Comparison of ENCODE assay signal across 11 cellular contexts in genomic region chr9:133463234-133463863, GRCh38. TPM values are rescaled to one million over a fixed set of nuclear protein-coding genes. Genes with fewer than 3 reads are reported as not detected.
DNase-seq lines count a peak whose midpoint lies in the region; ATAC-seq and TF ChIP-seq lines count a peak whose summit lies in the region.
"Had no signal": no experiment of that assay in that cellular context is flagged by ENCODE, and none has a peak within 500 bp of the region (broad histone marks: within the 10 kb centered on the region; RNA-seq: fewer than 3 reads in every experiment).

No MANE protein-coding gene starts in this region.

- H4K20me1 ChIP-seq in OCI-LY1 (ENCODE audit: insufficient read depth, low read length) = no peaks in the 10 kb centered on the region

- H3K27ac Mint-ChIP-seq in type B pancreatic cell = peak overlapping the region; percentile 31
- peak overlapping the region in 1 of 2 donors; percentile 11 for H3K27ac Mint-ChIP-seq in T-cell
- H3K27ac Mint-ChIP-seq in nephron progenitor cell = no peak overlapping the region

- H3K9me2 ChIP-seq in OCI-LY1 (ENCODE audit: low read depth, low read length) = no peaks in the 10 kb centered on the region

- H3K4me2 ChIP-seq in OCI-LY1 (ENCODE audit: low read length) = no peak overlapping the region

- H3K27ac ChIP-seq in breast epithelium (no peak overlapping the region), OCI-LY1 (ENCODE audit: low read depth, low read length, poor library complexity, severe bottlenecking) (no peak overlapping the region), foreskin keratinocyte (no peak overlapping the region)
- H3K27ac ChIP-seq: prostate gland had no signal

- no peaks in the 10 kb centered on the region for H3K79me2 ChIP-seq in OCI-LY1 (ENCODE audit: insufficient read depth, low read length)

- H3K9me3 Mint-ChIP-seq in type B pancreatic cell (no peaks in the 10 kb centered on the region), T-cell (no peaks in the 10 kb centered on the region), nephron progenitor cell (no peaks in the 10 kb centered on the region)

- intact Hi-C loops in breast epithelium (cut with DNase I; ENCODE audit: low total_unique reads) = no loop called here

- in situ Hi-C loops in T47D (cut with HindIII; ENCODE audit: low pct_unique_long_range_greater_than_20kb, low sequenced_read_pairs) = no loop called here

- DNase-seq in T47D (ENCODE audit: low read depth in 1 of 2, low spot score in 1 of 2) (peak; percentile 87 to 90), breast epithelium (ENCODE audit: low spot score in 2 of 2) (no peak), foreskin keratinocyte (peak in 1 of 2 donors; percentile 9), type B pancreatic cell (ENCODE audit: extremely low spot score, unreplicated experiment) (no peak), T-cell (no peak), nephron progenitor cell (no peak)
- DNase-seq in stimulated activated CD4-positive, alpha-beta T cell treated with anti-CD3 and anti-CD28 coated beads, Interleukin-2, amount 100 ng/mL, for 48 hours = no peak
- DNase-seq: activated CD4-positive, alpha-beta T cell treated with anti-CD3 and anti-CD28 coated beads for 48 hours; activated effector memory CD4-positive, alpha-beta T cell treated with anti-CD3 and anti-CD28 coated beads, Interleukin-2, amount 50 U/mL, for 16 hours had no signal

- ATAC-seq in foreskin keratinocyte (no peak), T-cell (replicated peaks in 1 of 4) (no peak)

- TF ChIP-seq POLR2A in breast epithelium (IDR thresholded peaks at IDR 0.05) = no peak

- H3K4me1 Mint-ChIP-seq in type B pancreatic cell (ENCODE audit: unreplicated experiment) = peaks cover 9% of the 10 kb centered on the region
- H3K4me1 Mint-ChIP-seq in T-cell = peaks cover 10 to 14% (median 11%) of the 10 kb centered on the region in 3 donors
- peaks cover 47% of the 10 kb centered on the region for H3K4me1 Mint-ChIP-seq in nephron progenitor cell

- TF ChIP-seq CTCF in breast epithelium (IDR thresholded peaks at IDR 0.05) (no peak), OCI-LY1 (IDR thresholded peaks at IDR 0.05; ENCODE audit: low read length) (peak; percentile 77), foreskin keratinocyte (conservative IDR thresholded peaks at IDR 0.05) (peak; percentile 62), type B pancreatic cell (conservative IDR thresholded peaks at IDR 0.05) (no peak), nephron progenitor cell (IDR thresholded peaks at IDR 0.05) (no peak)

- H3F3A ChIP-seq in OCI-LY1 (ENCODE audit: insufficient read depth, low read length) = no peaks in the 10 kb centered on the region

- H3K4me1 ChIP-seq in breast epithelium (peaks cover 0 to 7% of the 10 kb centered on the region in 2 donors), OCI-LY1 (ENCODE audit: insufficient read depth, low read length, severe bottlenecking) (peaks cover 13% of the 10 kb centered on the region), foreskin keratinocyte (no peaks in the 10 kb centered on the region)

- no peak overlapping the region for H3K4me3 ChIP-seq in breast epithelium
- no peak overlapping the region for H3K4me3 ChIP-seq in OCI-LY1 (ENCODE audit: low read depth, low read length, poor library complexity, severe bottlenecking)
- H3K4me3 ChIP-seq: prostate gland had no signal

- H3K27me3 ChIP-seq in breast epithelium (no peaks in the 10 kb centered on the region), OCI-LY1 (ENCODE audit: insufficient read depth, low read length) (no peaks in the 10 kb centered on the region; the same call in 1 of the 2 replicates), foreskin keratinocyte (no peaks in the 10 kb centered on the region)

- H2AFZ ChIP-seq in OCI-LY1 (ENCODE audit: low read length) = no peak overlapping the region

- no peak overlapping the region for H3K9ac ChIP-seq in OCI-LY1 (ENCODE audit: low read length)

- POLR2A ChIA-PET in T-cell (lab: Charles Lee) = no interaction called here

- H3K36me3 ChIP-seq in breast epithelium (no peaks in the 10 kb centered on the region), OCI-LY1 (ENCODE audit: insufficient read depth, low read length) (no peaks in the 10 kb centered on the region)
- H3K36me3 ChIP-seq: prostate gland had no signal

- H3K36me3 Mint-ChIP-seq in type B pancreatic cell (no peaks in the 10 kb centered on the region), T-cell (no peaks in the 10 kb centered on the region), nephron progenitor cell (ENCODE audit: low read depth) (peaks cover 4% of the 10 kb centered on the region)

- H3K4me3 Mint-ChIP-seq in type B pancreatic cell = no peak overlapping the region
- no peak overlapping the region for H3K4me3 Mint-ChIP-seq in T-cell
- no peak overlapping the region for H3K4me3 Mint-ChIP-seq in nephron progenitor cell

- CTCF ChIA-PET in T-cell (lab: Charles Lee) = interaction anchor here in 1 of 2 donors (1.3 kb wide), 1 partner anchor 46 kb away, joined by 4 read pairs; no protein-coding TSS in a partner anchor

- H3K9me3 ChIP-seq in breast epithelium = no peaks in the 10 kb centered on the region
- no peaks in the 10 kb centered on the region for H3K9me3 ChIP-seq in OCI-LY1 (ENCODE audit: low read length)
- H3K9me3 ChIP-seq: prostate gland had no signal

- H3K27me3 Mint-ChIP-seq in type B pancreatic cell (no peaks in the 10 kb centered on the region), T-cell (no peaks in the 10 kb centered on the region), nephron progenitor cell (ENCODE audit: low read depth, poor library complexity) (peaks cover 3% of the 10 kb centered on the region)

RNA-seq across cellular contexts. Expression of gene CACFD1, which starts 3.6 kb away (rescaled TPM):
- total RNA-seq in breast epithelium (10 to 100 TPM in 2 of 3 donors, 1 to 10 TPM in 1; 5.0 to 19.5 (median 13.4) TPM), foreskin keratinocyte (2.2 and 3.9 TPM in 2 replicates), type B pancreatic cell (ENCODE audit: low replicate concordance) (45.6 and 51.9 TPM in 2 replicates), T-cell (1 to 10 TPM; 2.6 to 5.2 (median 3.7) TPM)
- polyA plus RNA-seq in foreskin keratinocyte = 2.2 and 3.7 TPM in 2 replicates

RNA-seq across cellular contexts. Expression of gene SLC2A6, which starts 15.6 kb away (rescaled TPM):
- 1 to 10 TPM; 1.8 to 2.0 (median 1.8) TPM for total RNA-seq in breast epithelium
- 33.7 and 41.7 TPM in 2 replicates for total RNA-seq in foreskin keratinocyte
- polyA plus RNA-seq in foreskin keratinocyte = 30.9 and 37.1 TPM in 2 replicates
- total RNA-seq in type B pancreatic cell (ENCODE audit: low replicate concordance) = 8.2 and 9.7 TPM in 2 replicates
- 1 to 10 TPM; 3.6 to 6.1 (median 4.9) TPM for total RNA-seq in T-cell

RNA-seq across cellular contexts. Expression of gene ADAMTS13, which starts 41.2 kb away (rescaled TPM):
- total RNA-seq in breast epithelium = 1 to 10 TPM in 1 of 3 donors, under 1 TPM in 2; 0.88 to 2.9 (median 0.96) TPM
- total RNA-seq in foreskin keratinocyte = 0.28 and 0.65 TPM in 2 replicates
- polyA plus RNA-seq in foreskin keratinocyte = 0.36 and 0.85 TPM in 2 replicates
- 4.4 and 12.9 TPM in 2 replicates for total RNA-seq in type B pancreatic cell (ENCODE audit: low replicate concordance)
- 1 to 10 TPM; 1.3 to 3.3 (median 2.4) TPM for total RNA-seq in T-cell

RNA-seq across cellular contexts. Expression of gene REXO4, which starts 45.5 kb away (rescaled TPM):
- total RNA-seq in breast epithelium (10 to 100 TPM; 14.2 to 20.5 (median 18.7) TPM), foreskin keratinocyte (21.2 and 25.9 TPM in 2 replicates), type B pancreatic cell (ENCODE audit: low replicate concordance) (26.5 and 28.9 TPM in 2 replicates), T-cell (10 to 100 TPM; 23.6 to 44.5 (median 34.9) TPM)
- polyA plus RNA-seq in foreskin keratinocyte = 26.2 and 30.1 TPM in 2 replicates

Comparison
In these comparisons a context has a peak if more than half of its experiments do, and no peak if none do; other contexts are left out.
1. DNase-seq: peak in T47D (2 of 2); none in breast epithelium (0 of 2), type B pancreatic cell (single experiment), stimulated activated CD4-positive, alpha-beta T cell treated with anti-CD3 and anti-CD28 coated beads, Interleukin-2, amount 100 ng/mL, for 48 hours (0 of 2), T-cell (0 of 34) and nephron progenitor cell (single experiment).
2. CTCF ChIP-seq: peak in OCI-LY1 (single experiment) and foreskin keratinocyte (single experiment); none in breast epithelium (0 of 3), type B pancreatic cell (single experiment) and nephron progenitor cell (single experiment).